In the genomic region with DNA sequence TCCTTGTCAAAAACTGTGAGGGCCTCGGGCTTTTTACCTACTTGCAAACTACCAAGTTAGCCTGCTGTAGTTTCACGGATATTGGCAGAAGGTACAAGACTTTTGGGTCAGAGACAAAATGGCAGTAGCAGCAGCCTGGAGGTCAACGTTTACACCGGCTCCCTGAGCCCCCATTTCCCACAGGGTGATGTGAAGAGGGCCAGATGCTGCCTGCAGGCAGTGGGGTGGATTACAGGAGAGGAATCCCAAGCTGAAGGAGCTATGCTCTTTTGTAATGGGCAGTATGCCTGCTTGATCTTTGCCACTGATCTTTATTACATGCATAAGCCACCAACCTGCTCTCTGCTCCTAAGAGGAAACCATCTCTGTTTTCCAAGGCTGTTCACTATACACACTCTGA, we compare ENCODE assay signal across 16 cellular contexts. TPM values are rescaled to one million over a fixed set of nuclear protein-coding genes. Genes with fewer than 3 reads are reported as not detected.
"Had no signal": no experiment of that assay in that cellular context is flagged by ENCODE, and none has a peak within 500 bp of the region (broad histone marks: within the 10 kb centered on the region; RNA-seq: fewer than 3 reads in every experiment).

No MANE protein-coding gene starts in this region.

- H3K4me3 ChIP-seq: breast epithelium, coronary artery, left ventricle myocardium inferior, tibial artery had no signal

- H3K27me3 ChIP-seq: breast epithelium, tibial artery had no signal

- H3K4me1 ChIP-seq: breast epithelium, left ventricle myocardium inferior, tibial artery had no signal

- H3K9me3 ChIP-seq: breast epithelium, left ventricle myocardium inferior, tibial artery had no signal

- ATAC-seq: activated T-cell treated with anti-CD3 and anti-CD28 coated beads, Interleukin-2, amount 50 U/mL, for 72 hours; stimulated activated naive CD8-positive, alpha-beta T cell treated with anti-CD3 and anti-CD28 coated beads, Interleukin-15, Interleukin-2, amounts not matched to agents 100 U/mL and 50 U/mL, for 24 hours had no signal

- H3K27ac ChIP-seq: breast epithelium, coronary artery, left ventricle myocardium inferior, tibial artery had no signal

- FAIRE-seq: astrocyte, frontal cortex had no signal

- H3K36me3 ChIP-seq: breast epithelium, left ventricle myocardium inferior, tibial artery had no signal

- DNase-seq: activated CD8-positive, alpha-beta memory T cell treated with anti-CD3 and anti-CD28 coated beads for 24 hours; activated gamma-delta T cell; activated T-cell treated with anti-CD3 and anti-CD28 coated beads, Interleukin-2, amount 50 U/mL, for 72 hours; head of caudate nucleus; left ventricle myocardium inferior; stimulated activated naive CD8-positive, alpha-beta T cell treated with anti-CD3 and anti-CD28 coated beads, Interleukin-15, Interleukin-2, amounts not matched to agents 100 U/mL and 50 U/mL, for 24 hours; substantia nigra; T-helper 9 cell; tibial artery had no signal

RNA-seq across cellular contexts. Expression of gene SP5, which starts 29.5 kb away (rescaled TPM):
- total RNA-seq: kidney epithelial cell, mononuclear cell, osteoblast had no signal
